Comparison of ENCODE assay signal across 8 cellular contexts in the genomic region with DNA sequence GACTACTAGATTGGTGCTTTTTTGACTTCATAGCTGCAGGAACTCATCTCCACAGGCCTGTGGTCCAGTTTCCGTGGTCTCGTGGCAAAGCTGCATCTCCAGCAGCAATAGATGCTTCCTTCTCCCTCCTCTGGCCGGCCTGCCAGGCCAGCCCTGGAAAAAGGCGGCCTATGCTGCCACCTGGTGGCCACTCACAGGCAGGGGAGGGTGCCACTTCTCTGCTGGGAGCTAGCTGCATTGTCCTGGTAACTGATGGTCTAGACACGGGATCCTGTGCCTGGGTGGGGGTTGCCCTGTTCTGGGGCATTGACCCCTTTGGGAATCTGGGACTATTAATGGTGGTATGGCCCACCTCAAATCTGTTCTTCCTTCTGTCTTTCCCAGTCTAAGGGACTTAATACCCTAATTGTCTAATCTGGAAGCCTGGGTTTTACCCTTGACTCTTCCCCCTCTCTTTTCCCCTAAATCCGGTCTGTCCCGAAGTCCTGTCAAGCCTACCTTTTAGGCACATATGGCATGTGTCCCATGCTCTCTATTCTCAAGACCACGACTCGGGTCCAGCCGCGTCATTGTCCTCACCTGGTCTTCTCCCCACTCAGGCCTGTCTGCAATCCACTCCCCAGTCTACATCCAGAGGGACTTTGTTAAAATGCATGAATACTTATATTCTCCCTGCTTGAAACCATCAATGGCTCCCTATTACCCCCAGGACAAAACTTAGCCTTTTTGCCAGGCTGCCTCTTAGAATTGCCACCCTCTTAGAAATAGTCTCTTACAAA. TPM values are rescaled to one million over a fixed set of nuclear protein-coding genes. Genes with fewer than 3 reads are reported as not detected.
DNase-seq lines count a peak whose midpoint lies in the region; ATAC-seq and TF ChIP-seq lines count a peak whose summit lies in the region.

No MANE protein-coding gene starts in this region.

- no peaks in the 10 kb centered on the region for H3K9me3 ChIP-seq in A673 (ENCODE audit: low read depth, low read length, poor library complexity, severe bottlenecking)

- H3K36me3 ChIP-seq in A673 (ENCODE audit: insufficient read depth, low read length, poor library complexity, severe bottlenecking) = no peaks in the 10 kb centered on the region

- ATAC-seq in GM18511 (IDR thresholded peaks at IDR 0.05; ENCODE audit: unreplicated experiment) (peak; percentile 82), HG03139 (IDR thresholded peaks at IDR 0.05; ENCODE audit: unreplicated experiment) (peak; percentile 72)

- peak; percentile 75 for DNase-seq in A673 (ENCODE audit: low spot score)
- DNase-seq in NCI-H510A (lab: John Stamatoyannopoulos, UW) = peak; percentile 25
- DNase-seq in activated CD4-positive, alpha-beta T cell treated with anti-CD3 and anti-CD28 coated beads for 48 hours = peak; percentile 86
- DNase-seq in choroid plexus epithelial cell (ENCODE audit: low read depth) = peak; percentile 82
- DNase-seq in lower leg skin (ENCODE audit: low spot score in 2 of 2) = peak; percentile 68 to 95
- DNase-seq in stimulated activated CD4-positive, alpha-beta T cell treated with anti-CD3 and anti-CD28 coated beads, TNF-alpha, amount 100 ng/mL, for 48 hours (ENCODE audit: low read depth in 3 of 3) = peak; percentile 48 to 62 (median 57)

- BruUV-seq in A673 (replicated peaks; lab: Mats Ljungman, UMichigan) = no TSS peak

- CTCF ChIA-PET in A673 (lab: Charles Lee) = interaction anchor here (0.6 to 3.9 kb wide), 10 partner anchors 10 to 805 kb away, joined by 3 to 53 read pairs (median 4); no protein-coding TSS in a partner anchor

- H3K27me3 ChIP-seq in A673 (replicated peaks; ENCODE audit: insufficient read depth, low read depth, low read length, poor library complexity) = peaks cover 43% of the 10 kb centered on the region

- no peak overlapping the region for H3K4me3 ChIP-seq in A673 (ENCODE audit: low read depth, low read length, poor library complexity, severe bottlenecking)
- H3K4me3 ChIP-seq in choroid plexus epithelial cell (ENCODE audit: low read depth, low read length) = no peak overlapping the region
- H3K4me3 ChIP-seq in lower leg skin (ENCODE audit: low read depth, poor library complexity, severe bottlenecking) = no peak overlapping the region

- no peaks in the 10 kb centered on the region for H3K4me1 ChIP-seq in A673 (ENCODE audit: insufficient read depth, low read length, poor library complexity, severe bottlenecking)

- POLR2A ChIA-PET in A673 (lab: Charles Lee; ENCODE audit: low non-redundant PET) = no interaction called here

- TF ChIP-seq CTCF in A673 (conservative IDR thresholded peaks at IDR 0.05; ENCODE audit: low read depth, low read length) (peak; percentile 96), choroid plexus epithelial cell (conservative IDR thresholded peaks at IDR 0.05; ENCODE audit: low read depth, low read length) (peak; percentile 97), lower leg skin (IDR thresholded peaks at IDR 0.05) (peak in 1 of 3 donors; percentile 57)

- H3K27ac ChIP-seq in A673 (ENCODE audit: low read depth, low read length, poor library complexity, severe bottlenecking) = no peak overlapping the region

- 37 to 43% methylated on average over 10 to 11 of the region's 11 CpGs for WGBS in lower leg skin, 2 donors

- TF ChIP-seq POLR2A in lower leg skin (IDR thresholded peaks at IDR 0.05) = no peak

- intact Hi-C loops in A673 (cut with micrococcal nuclease; ENCODE audit: unreplicated experiment) = loop anchor here (1.0 to 10.0 kb wide), 4 partner anchors 225 to 803 kb away; no protein-coding TSS in a partner anchor
- intact Hi-C loops in lower leg skin (cut with DNase I; ENCODE audit: low total_unique reads) = loop anchor here (2.0 kb wide), 1 partner anchor 226 kb away; no protein-coding TSS in a partner anchor

RNA-seq across cellular contexts. Expression of gene PTGS1, which starts 20.1 kb away (rescaled TPM):
- total RNA-seq in A673 (2021) = not detected in 2 replicates
- 100 to 1,000 TPM in 1 of 4 donors, 10 to 100 TPM in 3; 62.9 to 110 (median 84.8) TPM for total RNA-seq in lower leg skin

Comparison
In these comparisons a context has a peak if more than half of its experiments do, and no peak if none do; other contexts are left out.
1. DNase-seq: peak in every context shown above with its lines; median percentile 86 in activated CD4-positive, alpha-beta T cell treated with anti-CD3 and anti-CD28 coated beads for 48 hours; 82 in choroid plexus epithelial cell; 82 in lower leg skin; 75 in A673; 57 in stimulated activated CD4-positive, alpha-beta T cell treated with anti-CD3 and anti-CD28 coated beads, TNF-alpha, amount 100 ng/mL, for 48 hours; 25 in NCI-H510A.
2. RNA of gene PTGS1, which starts 20.1 kb away (total RNA-seq): 62.9 to 110 TPM in lower leg skin; not detected in A673; every median in the first group is over 10 times any median in the second.